In genomic region chr3:60079076-60079475, GRCh38 we compare ENCODE assay signal across 9 cellular contexts.
A peak's percentile ranks its signal among the peaks of the same experiment; 100 is the strongest.
DNase-seq lines count a peak whose midpoint lies in the region; ATAC-seq and TF ChIP-seq lines count a peak whose summit lies in the region.
"Had no signal": no experiment of that assay in that cellular context is flagged by ENCODE, and none has a peak within 500 bp of the region (broad histone marks: within the 10 kb centered on the region; RNA-seq: fewer than 3 reads in every experiment).

No MANE protein-coding gene starts in this region.

- DNase-seq in T-helper 2 cell (peak in 3 of 5 experiments; percentile 6 to 94 (median 26)), DMS153 (lab: John Stamatoyannopoulos, UW) (no peak)
- peak; percentile 17 for DNase-seq in activated naive CD4-positive, alpha-beta T cell treated with Interleukin-2 at 50 U/mL for 16 hours
- DNase-seq in stimulated activated CD4-positive, alpha-beta T cell treated with anti-CD3 and anti-CD28 coated beads, Interleukin-15, amount 100 ng/mL, for 24 hours: peak; percentile 54
- DNase-seq: NCI-H446 had no signal

- ATAC-seq in HG03196 (IDR thresholded peaks at IDR 0.05; ENCODE audit: unreplicated experiment) (no peak), GM18517 (IDR thresholded peaks at IDR 0.05; ENCODE audit: unreplicated experiment) (no peak), GM19023 (IDR thresholded peaks at IDR 0.05; ENCODE audit: unreplicated experiment) (no peak)

- peak; percentile 4 for TF ChIP-seq CTCF in GM12873 (IDR thresholded peaks at IDR 0.05; ENCODE audit: insufficient read depth, low read depth, low read length, missing control alignments)
